8 cellular contexts compared by ENCODE assay signal in genomic region chr22:19122143-19122751, GRCh38. TPM values are rescaled to one million over a fixed set of nuclear protein-coding genes. Genes with fewer than 3 reads are reported as not detected.
DNase-seq lines count a peak whose midpoint lies in the region; ATAC-seq and TF ChIP-seq lines count a peak whose summit lies in the region.

A gene with protein sequence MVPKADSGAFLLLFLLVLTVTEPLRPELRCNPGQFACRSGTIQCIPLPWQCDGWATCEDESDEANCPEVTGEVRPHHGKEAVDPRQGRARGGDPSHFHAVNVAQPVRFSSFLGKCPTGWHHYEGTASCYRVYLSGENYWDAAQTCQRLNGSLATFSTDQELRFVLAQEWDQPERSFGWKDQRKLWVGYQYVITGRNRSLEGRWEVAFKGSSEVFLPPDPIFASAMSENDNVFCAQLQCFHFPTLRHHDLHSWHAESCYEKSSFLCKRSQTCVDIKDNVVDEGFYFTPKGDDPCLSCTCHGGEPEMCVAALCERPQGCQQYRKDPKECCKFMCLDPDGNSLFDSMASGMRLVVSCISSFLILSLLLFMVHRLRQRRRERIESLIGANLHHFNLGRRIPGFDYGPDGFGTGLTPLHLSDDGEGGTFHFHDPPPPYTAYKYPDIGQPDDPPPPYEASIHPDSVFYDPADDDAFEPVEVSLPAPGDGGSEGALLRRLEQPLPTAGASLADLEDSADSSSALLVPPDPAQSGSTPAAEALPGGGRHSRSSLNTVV (minus strand): TSS chr22:19122412. CDS start chr22:19122206, 206 bp downstream.

- H3K27ac ChIP-seq in A673 (ENCODE audit: low read depth, low read length, poor library complexity, severe bottlenecking) (peak within 1 kb of the TSS; percentile 95), VCaP (peak within 1 kb of the TSS; percentile 95), skeletal muscle tissue (ENCODE audit: low read depth, low read length) (peak within 1 kb of the TSS; percentile 89)

- POLR2A ChIA-PET in A673 (lab: Charles Lee; ENCODE audit: low non-redundant PET), result no interaction called here

- H3K4me3 ChIP-seq in A673 (ENCODE audit: low read depth, low read length, poor library complexity, severe bottlenecking) (peak within 1 kb of the TSS; percentile 99), iPS-18c (ENCODE audit: insufficient read depth, low read depth, low read length) (peak within 1 kb of the TSS; percentile 82), skeletal muscle tissue (ENCODE audit: low read length in 3 of 3) (peak within 1 kb of the TSS; percentile 89 to 96 (median 92))

- no peaks in the 10 kb centered on the region for H3K27me3 ChIP-seq in A673 (replicated peaks; ENCODE audit: insufficient read depth, low read depth, low read length, poor library complexity)
- no peaks in the 10 kb centered on the region for H3K27me3 ChIP-seq in skeletal muscle tissue (ENCODE audit: control insufficient read depth in 3 of 3, insufficient read depth in 3 of 3, low read length in 3 of 3)

- no peak for TF ChIP-seq CTCF in A673 (conservative IDR thresholded peaks at IDR 0.05; ENCODE audit: low read depth, low read length)
- TF ChIP-seq CTCF in VCaP (conservative IDR thresholded peaks at IDR 0.05), result no peak

- no peaks in the 10 kb centered on the region for H3K9me3 ChIP-seq in A673 (ENCODE audit: low read depth, low read length, poor library complexity, severe bottlenecking)
- H3K9me3 ChIP-seq in iPS-18c (ENCODE audit: control insufficient read depth, insufficient read depth, low read length), result no peaks in the 10 kb centered on the region
- H3K9me3 ChIP-seq in skeletal muscle tissue (ENCODE audit: control insufficient read depth in 3 of 3, low read length in 3 of 3), result no peaks in the 10 kb centered on the region

- peak within 1 kb of the TSS; percentile 85 to 99 (median 91) for H3K9ac ChIP-seq in skeletal muscle tissue (ENCODE audit: low read depth in 1 of 3, low read length in 3 of 3)

- H3K36me3 ChIP-seq in A673 (ENCODE audit: insufficient read depth, low read length, poor library complexity, severe bottlenecking), result peaks cover 2% of the 10 kb centered on the region
- H3K36me3 ChIP-seq in skeletal muscle tissue (ENCODE audit: control insufficient read depth in 3 of 3, insufficient read depth in 3 of 3, low read length in 3 of 3), result peaks cover 2 to 3% (median 3%) of the 10 kb centered on the region in 3 donors

- DNase-seq in A673 (ENCODE audit: low spot score), result peak; percentile 97
- peak; percentile 90 for DNase-seq in NCI-H2196 treated with DMSO at 0.1 percent for 48 hours (lab: John Stamatoyannopoulos, UW; ENCODE audit: unreplicated experiment)
- peak; percentile 95 to 97 for DNase-seq in T47D (ENCODE audit: low read depth in 1 of 2, low spot score in 1 of 2)

- H3K4me1 ChIP-seq in A673 (ENCODE audit: insufficient read depth, low read length, poor library complexity, severe bottlenecking) (peaks cover 13% of the 10 kb centered on the region), skeletal muscle tissue (ENCODE audit: control insufficient read depth in 3 of 3, insufficient read depth in 3 of 3, low read length in 3 of 3) (peaks cover 35 to 48% (median 42%) of the 10 kb centered on the region in 3 donors)

- intact Hi-C loops in A673 (cut with micrococcal nuclease; ENCODE audit: unreplicated experiment), result no loop called here

- CTCF ChIA-PET in A673 (lab: Charles Lee), result no interaction called here

- peak; percentile 87 for ATAC-seq in GM18868 (IDR thresholded peaks at IDR 0.05; ENCODE audit: unreplicated experiment)
- peak; percentile 79 for ATAC-seq in HG03108 (IDR thresholded peaks at IDR 0.05; ENCODE audit: unreplicated experiment)

- no TSS peak for BruUV-seq in A673 (replicated peaks; lab: Mats Ljungman, UMichigan)

- in situ Hi-C loops in T47D (cut with HindIII; ENCODE audit: low pct_unique_long_range_greater_than_20kb, low sequenced_read_pairs), result no loop called here

RNA-seq across cellular contexts. Expression of the gene that starts here (rescaled TPM):
- total RNA-seq in A673 (2021), result 41.1 and 47.3 TPM in 2 replicates
- total RNA-seq in skeletal muscle tissue, result 41.8 TPM

Comparison
In these comparisons a context has a peak if more than half of its experiments do, and no peak if none do; other contexts are left out.
1. Peak in every context shown above with its lines: DNase-seq, ATAC-seq, H3K4me3 ChIP-seq and H3K27ac ChIP-seq.